8 cellular contexts compared by ENCODE assay signal in the genomic region with DNA sequence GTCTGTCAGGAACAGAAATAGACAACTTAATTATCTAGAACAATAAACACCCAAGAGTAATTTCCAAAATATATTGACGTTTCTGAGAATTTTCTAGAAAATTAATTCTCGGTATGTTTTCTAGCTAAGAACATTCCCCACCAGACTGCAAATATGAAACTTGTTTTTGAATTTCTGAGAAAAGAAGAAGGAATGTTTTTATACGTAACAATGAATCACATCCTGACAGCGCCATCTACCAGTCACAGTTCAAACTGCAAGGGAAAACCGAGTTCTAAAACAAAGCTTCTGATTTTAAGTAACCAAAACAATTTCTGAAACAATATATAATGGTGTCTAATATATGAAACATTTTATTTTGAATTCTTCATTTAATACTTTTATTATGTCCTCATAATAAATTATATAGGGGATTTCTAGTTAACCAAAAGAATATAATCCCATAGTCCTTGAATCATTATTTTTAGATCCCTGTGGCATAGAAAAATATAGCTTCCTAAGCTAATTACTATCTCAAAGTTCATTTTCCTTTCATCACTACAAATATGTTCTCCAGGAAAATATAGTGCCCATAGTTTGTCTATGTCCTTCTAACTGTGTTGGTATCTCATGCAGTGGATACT. TPM values are rescaled to one million over a fixed set of nuclear protein-coding genes. Genes with fewer than 3 reads are reported as not detected.
DNase-seq lines count a peak whose midpoint lies in the region; ATAC-seq, FAIRE-seq and TF ChIP-seq lines count a peak whose summit lies in the region.

No MANE protein-coding gene starts in this region.

- H3K27me3 ChIP-seq in A673 (replicated peaks; ENCODE audit: insufficient read depth, low read depth, low read length, poor library complexity) (peaks cover 23% of the 10 kb centered on the region), HepG2 (ENCODE audit: control insufficient read depth in 1 of 2, insufficient read depth in 2 of 2, low read length in 2 of 2) (no peaks in the 10 kb centered on the region)

- in situ Hi-C loops in astrocyte of the spinal cord (cut with HindIII; ENCODE audit: low sequenced_read_pairs) = no loop called here
- in situ Hi-C loops in HepG2 (cut with HindIII; ENCODE audit: extremely low pct_ligation_motif_present, low pct_unique_long_range_greater_than_20kb) = loop anchor here (25.0 kb wide), 1 partner anchor 409 kb away; no protein-coding TSS in a partner anchor

- H3K4me1 ChIP-seq in A673 (ENCODE audit: insufficient read depth, low read length, poor library complexity, severe bottlenecking) (no peaks in the 10 kb centered on the region), HepG2 (ENCODE audit: insufficient read depth, low read length) (no peaks in the 10 kb centered on the region)

- intact Hi-C loops in A673 (cut with micrococcal nuclease; ENCODE audit: unreplicated experiment) (loop anchor here (2.0 to 10.0 kb wide), 4 partner anchors 346 to 1006 kb away; no protein-coding TSS in a partner anchor), HepG2 (cut with micrococcal nuclease; ENCODE audit: unreplicated experiment) (loop anchor here (1.0 to 10.0 kb wide), 4 partner anchors 354 to 1004 kb away; no protein-coding TSS in a partner anchor)

- CTCF ChIA-PET in A673 (lab: Charles Lee) (interaction anchor here (0.5 to 1.2 kb wide), 2 partner anchors 430 to 1016 kb away, joined by 3 read pairs; no protein-coding TSS in a partner anchor), HepG2 (lab: Yijun Ruan, JAX; ENCODE audit: low intra/inter-chr PET ratio, low total read pairs) (interaction anchor here (1.3 to 1.4 kb wide), 2 partner anchors 395 to 416 kb away, joined by 4 to 9 read pairs; no protein-coding TSS in a partner anchor)

- no peaks in the 10 kb centered on the region for H3K79me2 ChIP-seq in HepG2 (ENCODE audit: insufficient read depth, low read length)

- TF ChIP-seq EP300 in HepG2 (IDR thresholded peaks at IDR 0.05; ENCODE audit: low read depth in 2 of 2, low read length in 2 of 2) (no peak), HepG2 (CRISPR knock-in tag; IDR thresholded peaks at IDR 0.05; ENCODE audit: borderline replicate concordance) (no peak)

- peak; percentile 52 for DNase-seq in A673 (ENCODE audit: low spot score)
- no peak for DNase-seq in GM12864 (ENCODE audit: low read depth)
- DNase-seq in NCI-H2107 treated with DMSO at 0.1 percent for 48 hours (lab: John Stamatoyannopoulos, UW; ENCODE audit: unreplicated experiment) = peak; percentile 44
- peak; percentile 64 for DNase-seq in astrocyte of the spinal cord (ENCODE audit: low read depth, low spot score)
- DNase-seq in HepG2 (ENCODE audit: low spot score) = peak; percentile 2
- no peak for DNase-seq in NCI-H526 treated with DMSO at 0.1 percent for 48 hours (lab: John Stamatoyannopoulos, UW)
- no peak for DNase-seq in HPDE6-E6E7 (ENCODE audit: extremely low spot score)

- H3K9me3 ChIP-seq in A673 (ENCODE audit: low read depth, low read length, poor library complexity, severe bottlenecking) = no peaks in the 10 kb centered on the region
- H3K9me3 ChIP-seq in HepG2 (ENCODE audit: low read length) = no peaks in the 10 kb centered on the region

- no peak for TF ChIP-seq POLR2A in HepG2 (IDR thresholded peaks at IDR 0.05; ENCODE audit: insufficient read depth in 1 of 2, low read depth in 2 of 2, low read length in 2 of 2)

- H4K20me1 ChIP-seq in HepG2 (ENCODE audit: insufficient read depth, low read length) = no peaks in the 10 kb centered on the region

- H3K27ac ChIP-seq in A673 (ENCODE audit: low read depth, low read length, poor library complexity, severe bottlenecking) = no peak overlapping the region
- no peak overlapping the region for H3K27ac ChIP-seq in HepG2 (ENCODE audit: extremely low read length, insufficient read depth, low read length)

- no peaks in the 10 kb centered on the region for H3K36me3 ChIP-seq in A673 (ENCODE audit: insufficient read depth, low read length, poor library complexity, severe bottlenecking)
- H3K36me3 ChIP-seq in HepG2 (replicated peaks in 1 of 2; ENCODE audit: control insufficient read depth in 1 of 2, insufficient read depth in 2 of 2, low read length in 2 of 2) = no peaks in the 10 kb centered on the region

- H2AFZ ChIP-seq in HepG2 (ENCODE audit: low read length) = no peak overlapping the region

- 5% methylated on average over 5 of the region's 5 CpGs for WGBS in HepG2 (ENCODE audit: low lambda C conversion rate)

- H3K9ac ChIP-seq in HepG2 (ENCODE audit: insufficient read depth, low read depth, low read length) = no peak overlapping the region

- peak; percentile 88 for TF ChIP-seq CTCF in A673 (conservative IDR thresholded peaks at IDR 0.05; ENCODE audit: low read depth, low read length)
- TF ChIP-seq CTCF in GM12864 (IDR thresholded peaks at IDR 0.05; ENCODE audit: low read depth, low read length, missing control alignments) = peak; percentile 41
- TF ChIP-seq CTCF in astrocyte of the spinal cord (IDR thresholded peaks at IDR 0.05; ENCODE audit: low read depth, low read length) = peak; percentile 84
- TF ChIP-seq CTCF in HepG2 (CRISPR knock-in tag; IDR thresholded peaks at IDR 0.05) = peak; percentile 46

- no peak for TF ChIP-seq RAD21 in HepG2 (CRISPR knock-in tag; IDR thresholded peaks at IDR 0.05)

- BruUV-seq in A673 (replicated peaks; lab: Mats Ljungman, UMichigan) = no TSS peak
- no TSS peak for BruUV-seq in HepG2 (replicated peaks; lab: Mats Ljungman, UMichigan)

- ATAC-seq in HepG2 (no peak), GM21619 (IDR thresholded peaks at IDR 0.05; ENCODE audit: unreplicated experiment) (no peak)

- FAIRE-seq in HepG2 (lab: Jason Lieb, UNC) = peak; percentile 28

- POLR2A ChIA-PET in A673 (lab: Charles Lee; ENCODE audit: low non-redundant PET) = no interaction called here
- POLR2A ChIA-PET in HepG2 (lab: Yijun Ruan, JAX) = no interaction called here

- H3K4me3 ChIP-seq in A673 (ENCODE audit: low read depth, low read length, poor library complexity, severe bottlenecking) = no peak overlapping the region
- no peak overlapping the region for H3K4me3 ChIP-seq in GM12864 (ENCODE audit: low read depth, low read length)
- no peak overlapping the region for H3K4me3 ChIP-seq in astrocyte of the spinal cord (ENCODE audit: low read depth, low read length)
- no peak overlapping the region for H3K4me3 ChIP-seq in HepG2 (replicated peaks in 1 of 3; ENCODE audit: insufficient read depth in 1 of 3, low read depth in 2 of 3, low read length in 3 of 3)

- no peak overlapping the region for H3K4me2 ChIP-seq in HepG2 (ENCODE audit: low read depth, low read length)

TF ChIP-seq in HepG2, 621 proteins besides CTCF, POLR2A, EP300 and RAD21 (continues in another document):
- peak; percentile 45 for TF ChIP-seq STAG1 (CRISPR knock-in tag; IDR thresholded peaks at IDR 0.05)
- 0 out of 2 replicates have a peak, but pooled peaks have one; percentile 2 for TF ChIP-seq SMC3 (IDR thresholded peaks at IDR 0.05; ENCODE audit: low read length)

RNA-seq across cellular contexts. Expression of a gene that starts 34.5 kb away (rescaled TPM):
- total RNA-seq in A673 (2021) = not detected in 2 replicates
- not detected in 2 replicates for total RNA-seq in HepG2 (2016; rRNA removed; fragmentation: Illumina TruSeq; extraction: Trizol)
- total RNA-seq in HepG2 (2016; cell fraction: cytosol; rRNA removed; fragmentation: Illumina TruSeq; extraction: Trizol; ENCODE audit: low read depth) = not detected in 2 replicates
- not detected in 2 replicates for total RNA-seq in HepG2 (2016; cell fraction: insoluble cytoplasmic fraction; rRNA removed; fragmentation: Illumina TruSeq; extraction: Trizol)
- not detected in 2 replicates for total RNA-seq in HepG2 (2016; cell fraction: membrane; rRNA removed; fragmentation: Illumina TruSeq; extraction: Trizol)
- total RNA-seq in HepG2 (2016; cell fraction: nucleus; rRNA removed; fragmentation: Illumina TruSeq; extraction: Trizol) = not detected in 2 replicates
- not detected in 2 replicates for polyA plus RNA-seq in HepG2 (2011; rRNA removed)
- not detected in 2 replicates for polyA plus RNA-seq in HepG2 (2011; cell fraction: cytosol; rRNA removed)
- not detected in 2 replicates for polyA plus RNA-seq in HepG2 (2011; cell fraction: nucleus; rRNA removed)
- polyA plus RNA-seq in HepG2 (2012) = not detected in 2 replicates
- not detected in 2 replicates for polyA plus RNA-seq in HepG2 (2016; cell fraction: cytosol; fragmentation: Illumina TruSeq; extraction: Trizol; ENCODE audit: low read depth)
- not detected in 2 replicates for polyA plus RNA-seq in HepG2 (2016; cell fraction: insoluble cytoplasmic fraction; fragmentation: Illumina TruSeq; extraction: Trizol; ENCODE audit: low read depth)
- polyA plus RNA-seq in HepG2 (2016; cell fraction: membrane; fragmentation: Illumina TruSeq; extraction: Trizol; ENCODE audit: low read depth) = not detected in 2 replicates
- not detected in 2 replicates for polyA plus RNA-seq in HepG2 (2016; cell fraction: nucleus; fragmentation: Illumina TruSeq; extraction: Trizol; ENCODE audit: insufficient read depth, low read depth)
- not detected in 2 replicates for polyA minus RNA-seq in HepG2 (2011; rRNA and poly(A)+ RNA removed; ENCODE audit: low replicate concordance)
- polyA minus RNA-seq in HepG2 (2011; cell fraction: cytosol; rRNA and poly(A)+ RNA removed) = not detected in 2 replicates
- not detected in 2 replicates for polyA minus RNA-seq in HepG2 (2011; cell fraction: nucleus; rRNA and poly(A)+ RNA removed)

Comparison
In these comparisons a context has a peak if more than half of its experiments do, and no peak if none do; other contexts are left out.
1. DNase-seq: peak in A673 (single experiment), NCI-H2107 treated with DMSO at 0.1 percent for 48 hours (single experiment), astrocyte of the spinal cord (single experiment) and HepG2 (single experiment); none in GM12864 (single experiment), NCI-H526 treated with DMSO at 0.1 percent for 48 hours (single experiment) and HPDE6-E6E7 (single experiment).
2. Peak in every context shown above with its lines, with median percentiles within 50 percentile points of each other: CTCF ChIP-seq.